ENCODE assay signal across 8 cellular contexts in genomic region chr9:128690684-128691034, GRCh38. TPM values are rescaled to one million over a fixed set of nuclear protein-coding genes. Genes with fewer than 3 reads are reported as not detected.
DNase-seq lines count a peak whose midpoint lies in the region; ATAC-seq, FAIRE-seq and TF ChIP-seq lines count a peak whose summit lies in the region.

No MANE protein-coding gene starts in this region.

- peaks cover 30% of the 10 kb centered on the region for H3K36me3 Mint-ChIP-seq in T-cell

- no peak for TF ChIP-seq CTCF in GM12865 (IDR thresholded peaks at IDR 0.05; ENCODE audit: insufficient read depth, low read depth, low read length, missing control alignments)
- TF ChIP-seq CTCF in fibroblast of the aortic adventitia (IDR thresholded peaks at IDR 0.05; ENCODE audit: insufficient read depth, low read length): no peak
- TF ChIP-seq CTCF in retinal pigment epithelial cell (conservative IDR thresholded peaks at IDR 0.05; ENCODE audit: low read depth, low read length): no peak
- no peak for TF ChIP-seq CTCF in D721Med (IDR thresholded peaks at IDR 0.05; ENCODE audit: insufficient read depth, missing control alignments)

- ATAC-seq in T-cell (replicated peaks in 1 of 4) (no peak), GM21786 (IDR thresholded peaks at IDR 0.05; ENCODE audit: unreplicated experiment) (no peak), HG03039 (IDR thresholded peaks at IDR 0.05; ENCODE audit: unreplicated experiment) (no peak)

- peak overlapping the region; percentile 95 to 99 for H3K27ac Mint-ChIP-seq in T-cell

- H3K4me3 Mint-ChIP-seq in T-cell: peak overlapping the region; percentile 92 to 100 (median 99)

- H3K4me1 Mint-ChIP-seq in T-cell: peaks cover 46 to 48% (median 48%) of the 10 kb centered on the region in 3 donors

- H3K27me3 Mint-ChIP-seq in T-cell: no peaks in the 10 kb centered on the region

- no peak for FAIRE-seq in D721Med (lab: Jason Lieb, UNC)

- no peaks in the 10 kb centered on the region for H3K9me3 Mint-ChIP-seq in T-cell

- DNase-seq in GM12865 (ENCODE audit: low read depth) (no peak), T-cell (no peak), fibroblast of the aortic adventitia (ENCODE audit: low read depth) (no peak), retinal pigment epithelial cell (ENCODE audit: low read depth) (no peak), D721Med (ENCODE audit: insufficient read length, low spot score) (no peak), SKM-1 (lab: John Stamatoyannopoulos, UW; ENCODE audit: unreplicated experiment) (no peak)

- CTCF ChIA-PET in T-cell (lab: Charles Lee): no interaction called here

- H3K4me3 ChIP-seq in GM12865 (ENCODE audit: low read depth, low read length) (peak overlapping the region; percentile 93), fibroblast of the aortic adventitia (ENCODE audit: low read depth, low read length) (peak overlapping the region; percentile 94), retinal pigment epithelial cell (ENCODE audit: low read length) (peak overlapping the region; percentile 98)

- POLR2A ChIA-PET in T-cell (lab: Charles Lee): interaction anchor here in 1 of 2 donors (0.5 kb wide), 1 partner anchor 27 kb away, joined by 4 read pairs; no protein-coding TSS in a partner anchor

RNA-seq across cellular contexts. Expression of gene SET, which starts 1.6 kb away (rescaled TPM):
- total RNA-seq in T-cell (100 to 1,000 TPM; 239 to 279 (median 252) TPM), fibroblast of the aortic adventitia (ENCODE audit: low replicate concordance) (313 and 1,883 TPM in 2 replicates)

RNA-seq across cellular contexts. Expression of gene PKN3, which starts 11.6 kb away (rescaled TPM):
- total RNA-seq in T-cell (1 to 10 TPM; 2.1 to 4.3 (median 3.7) TPM), fibroblast of the aortic adventitia (ENCODE audit: low replicate concordance) (1.2 and 3.6 TPM in 2 replicates)

RNA-seq across cellular contexts. Expression of gene ZDHHC12, which starts 33.3 kb away (rescaled TPM):
- total RNA-seq in T-cell (10 to 100 TPM; 22.6 to 32.9 (median 31.4) TPM), fibroblast of the aortic adventitia (ENCODE audit: low replicate concordance) (18.9 and 31.2 TPM in 2 replicates)

RNA-seq across cellular contexts. Expression of gene DYNC2I2, which starts 34.0 kb away (rescaled TPM):
- total RNA-seq in T-cell (10 to 100 TPM in 2 of 5 donors, 1 to 10 TPM in 3; 4.1 to 10.5 (median 8.0) TPM), fibroblast of the aortic adventitia (ENCODE audit: low replicate concordance) (42.8 and 65.7 TPM in 2 replicates)
